In genomic region chr6:48584846-48585245, GRCh38 we compare ENCODE assay signal across 24 cellular contexts.
"Had no signal": no experiment of that assay in that cellular context is flagged by ENCODE, and none has a peak within 500 bp of the region (broad histone marks: within the 10 kb centered on the region; RNA-seq: fewer than 3 reads in every experiment).

No MANE protein-coding gene starts in this region.

- H2AFZ ChIP-seq: neural progenitor cell had no signal

- H3K9me3 ChIP-seq: esophagus muscularis mucosa, gastroesophageal sphincter, heart left ventricle, lower lobe of right lung, prostate gland, sigmoid colon, suprapubic skin had no signal

- ATAC-seq: foreskin keratinocyte; gastroesophageal sphincter; heart left ventricle; left ventricle myocardium superior; lower lobe of right lung; natural killer cell; right cardiac atrium; stimulated activated naive CD8-positive, alpha-beta T cell treated with anti-CD3 and anti-CD28 coated beads, Interleukin-15, amount 100 ng/mL, for 72 hours had no signal

- H3K4me1 ChIP-seq: esophagus muscularis mucosa, foreskin keratinocyte, gastroesophageal sphincter, heart left ventricle, lower lobe of right lung, neural progenitor cell, prostate gland, sigmoid colon, suprapubic skin had no signal

- DNase-seq: dermis blood vessel endothelial cell; effector memory CD4-positive, alpha-beta T cell; foreskin keratinocyte; heart left ventricle; hippocampal formation; immature natural killer cell; islet precursor cell; left ventricle myocardium superior; lower lobe of right lung; natural killer cell; right cardiac atrium; sigmoid colon; stimulated activated CD4-positive, alpha-beta T cell treated with anti-CD3 and anti-CD28 coated beads, Interleukin-15, amount 100 ng/mL, for 24 hours; stimulated activated CD4-positive, alpha-beta T cell treated with anti-CD3 and anti-CD28 coated beads, Interleukin-2, amount 100 ng/mL, for 48 hours; stimulated activated naive CD4-positive, alpha-beta T cell; stimulated activated naive CD8-positive, alpha-beta T cell treated with anti-CD3 and anti-CD28 coated beads, Interleukin-15, amount 100 ng/mL, for 72 hours; trophoblast cell had no signal

- H3K9ac ChIP-seq: neural progenitor cell had no signal

- FAIRE-seq: endothelial cell of umbilical vein had no signal

- H3K4me3 ChIP-seq: coronary artery, esophagus muscularis mucosa, gastroesophageal sphincter, heart left ventricle, lower lobe of right lung, neural progenitor cell, prostate gland, sigmoid colon, suprapubic skin had no signal

- H3K36me3 ChIP-seq: esophagus muscularis mucosa, gastroesophageal sphincter, heart left ventricle, lower lobe of right lung, neural progenitor cell, prostate gland, sigmoid colon, suprapubic skin had no signal

- H3K27me3 ChIP-seq: esophagus muscularis mucosa, foreskin keratinocyte, gastroesophageal sphincter, heart left ventricle, neural progenitor cell, sigmoid colon, suprapubic skin had no signal

- H3K27ac ChIP-seq: coronary artery, esophagus muscularis mucosa, foreskin keratinocyte, gastroesophageal sphincter, heart left ventricle, lower lobe of right lung, neural progenitor cell, prostate gland, sigmoid colon, suprapubic skin had no signal

- H3K4me2 ChIP-seq: neural progenitor cell had no signal
